ENCODE assay signal across 14 cellular contexts in genomic region chr9:137326436-137327060, GRCh38. TPM values are rescaled to one million over a fixed set of nuclear protein-coding genes. Genes with fewer than 3 reads are reported as not detected.
DNase-seq lines count a peak whose midpoint lies in the region; ATAC-seq and TF ChIP-seq lines count a peak whose summit lies in the region.
"Had no signal": no experiment of that assay in that cellular context is flagged by ENCODE, and none has a peak within 500 bp of the region (broad histone marks: within the 10 kb centered on the region; RNA-seq: fewer than 3 reads in every experiment).

No MANE protein-coding gene starts in this region.

- CTCF ChIA-PET in T-cell (lab: Charles Lee): no interaction called here

- H3K4me3 ChIP-seq in lower lobe of right lung: no peak overlapping the region
- H3K4me3 ChIP-seq: esophagus muscularis mucosa, pancreas, SK-N-MC had no signal

- no peaks in the 10 kb centered on the region for H3K27me3 ChIP-seq in lower lobe of right lung (ENCODE audit: low read depth)
- H3K27me3 ChIP-seq: esophagus muscularis mucosa, pancreas had no signal

- ATAC-seq in GM18505 (IDR thresholded peaks at IDR 0.05; ENCODE audit: unreplicated experiment) (peak; percentile 56), T-cell (replicated peaks in 1 of 4) (peak in 3 of 4 experiments; percentile 50 to 89 (median 63)), lower lobe of right lung (peak; percentile 43 to 72), GM21619 (IDR thresholded peaks at IDR 0.05; ENCODE audit: unreplicated experiment) (no peak), HG03342 (IDR thresholded peaks at IDR 0.05; ENCODE audit: unreplicated experiment) (no peak)

- no peak for TF ChIP-seq POLR2A in GM18505 (IDR thresholded peaks at IDR 0.05; ENCODE audit: borderline replicate concordance, extremely low read depth, insufficient read depth, insufficient read length)

- peak; percentile 89 for DNase-seq in CD14-positive monocyte (ENCODE audit: low spot score)
- DNase-seq in T-cell: peak in 1 of 34 experiments; percentile 40
- DNase-seq in lower lobe of right lung: no peak
- no peak for DNase-seq in AML-193 (lab: John Stamatoyannopoulos, UW)
- DNase-seq in HuH-7 (ENCODE audit: low spot score): no peak
- DNase-seq: hippocampal formation, mesenchymal stem cell, NCI-H2171 treated with DMSO at 0.1 percent for 48 hours, pancreas had no signal

- no peaks in the 10 kb centered on the region for H3K36me3 ChIP-seq in lower lobe of right lung
- H3K36me3 ChIP-seq: esophagus muscularis mucosa, pancreas had no signal

- peaks cover 3% of the 10 kb centered on the region for H3K4me1 ChIP-seq in lower lobe of right lung
- H3K4me1 ChIP-seq: pancreas had no signal

- TF ChIP-seq CTCF in CD14-positive monocyte (IDR thresholded peaks at IDR 0.05) (no peak), lower lobe of right lung (IDR thresholded peaks at IDR 0.05) (no peak)

- H3K9me3 ChIP-seq in lower lobe of right lung: no peaks in the 10 kb centered on the region
- H3K9me3 ChIP-seq: esophagus muscularis mucosa, pancreas had no signal

- H3K4me1 Mint-ChIP-seq in CD14-positive monocyte (peaks cover 17% of the 10 kb centered on the region), T-cell (peaks cover 11 to 19% (median 13%) of the 10 kb centered on the region in 3 donors)

- POLR2A ChIA-PET in T-cell (lab: Charles Lee): no interaction called here

- intact Hi-C loops in CD14-positive monocyte (cut with micrococcal nuclease) (loop anchor here (2.0 to 5.0 kb wide), 2 partner anchors 24 to 81 kb away; partner anchors contain the start of gene NRARP (in 2 of the 2)), lower lobe of right lung (cut with DNase I) (no loop called here)

- H3K9me3 Mint-ChIP-seq in CD14-positive monocyte (peaks cover 0 to 10% (median 6%) of the 10 kb centered on the region in 7 donors), T-cell (peaks cover 0 to 7% (median 0%) of the 10 kb centered on the region in 3 donors)

- H3K27ac Mint-ChIP-seq in CD14-positive monocyte (peak overlapping the region; percentile 91 to 97 (median 94)), T-cell (peak overlapping the region; percentile 71 to 73)

- H3K36me3 Mint-ChIP-seq in CD14-positive monocyte (peaks cover 0 to 2% of the 10 kb centered on the region in 2 donors), T-cell (no peaks in the 10 kb centered on the region)

- H3K27me3 Mint-ChIP-seq in CD14-positive monocyte (ENCODE audit: low read depth in 3 of 3): peaks cover 0 to 1% (median 0%) of the 10 kb centered on the region in 3 donors
- peaks cover 17 to 35% of the 10 kb centered on the region in 2 donors for H3K27me3 Mint-ChIP-seq in T-cell

- H3K4me3 Mint-ChIP-seq in CD14-positive monocyte (peak overlapping the region in 1 of 2 donors; percentile 65), T-cell (peak overlapping the region; percentile 38 to 69 (median 60))

- no peak overlapping the region for H3K27ac ChIP-seq in lower lobe of right lung
- H3K27ac ChIP-seq: esophagus muscularis mucosa, pancreas, SK-N-MC had no signal

RNA-seq across cellular contexts. Expression of gene NRARP, which starts 24.5 kb away (rescaled TPM):
- not detected for polyA plus RNA-seq in CD14-positive monocyte
- total RNA-seq in T-cell (1 to 10 TPM in 4 of 5 donors, under 1 TPM in 1; 0.55 to 2.7 (median 1.7) TPM), lower lobe of right lung (6.5 TPM)

RNA-seq across cellular contexts. Expression of gene TOR4A, which starts 49.0 kb away (rescaled TPM):
- polyA plus RNA-seq in CD14-positive monocyte: 10 to 100 TPM; 13.7 to 15.4 TPM
- total RNA-seq in T-cell: 1 to 10 TPM; 2.2 to 5.6 (median 3.2) TPM
- 27.2 TPM for total RNA-seq in lower lobe of right lung

Comparison
In these comparisons a context has a peak if more than half of its experiments do, and no peak if none do; other contexts are left out.
1. ATAC-seq: peak in GM18505 (single experiment), T-cell (3 of 4) and lower lobe of right lung (2 of 2); none in GM21619 (single experiment) and HG03342 (single experiment).